Comparison of ENCODE assay signal across 15 cellular contexts in genomic region chr20:3015302-3015701, GRCh38. TPM values are rescaled to one million over a fixed set of nuclear protein-coding genes. Genes with fewer than 3 reads are reported as not detected.
"Had no signal": no experiment of that assay in that cellular context is flagged by ENCODE, and none has a peak within 500 bp of the region (broad histone marks: within the 10 kb centered on the region; RNA-seq: fewer than 3 reads in every experiment).

No MANE protein-coding gene starts in this region.

RNA-seq across cellular contexts. Expression of gene GNRH2, which starts 28.1 kb away (rescaled TPM):
- total RNA-seq: dermis microvascular lymphatic vessel endothelial cell, esophagus squamous epithelium, kidney epithelial cell, left cardiac atrium, lower leg skin, lung microvascular endothelial cell, osteocyte, prostate gland, right atrium auricular region, sciatic nerve, smooth muscle cell, testis, urinary bladder had no signal
- polyA plus RNA-seq: heart right ventricle, smooth muscle cell, urinary bladder had no signal

RNA-seq across cellular contexts. Expression of gene OXT, which starts 56.1 kb away (rescaled TPM):
- total RNA-seq: dermis microvascular lymphatic vessel endothelial cell, esophagus squamous epithelium, kidney epithelial cell, lower leg skin, lung microvascular endothelial cell, mesothelial cell of epicardium, osteocyte, right atrium auricular region, sciatic nerve, smooth muscle cell, urinary bladder had no signal
